Comparison of ENCODE assay signal across 18 cellular contexts in the genomic region with DNA sequence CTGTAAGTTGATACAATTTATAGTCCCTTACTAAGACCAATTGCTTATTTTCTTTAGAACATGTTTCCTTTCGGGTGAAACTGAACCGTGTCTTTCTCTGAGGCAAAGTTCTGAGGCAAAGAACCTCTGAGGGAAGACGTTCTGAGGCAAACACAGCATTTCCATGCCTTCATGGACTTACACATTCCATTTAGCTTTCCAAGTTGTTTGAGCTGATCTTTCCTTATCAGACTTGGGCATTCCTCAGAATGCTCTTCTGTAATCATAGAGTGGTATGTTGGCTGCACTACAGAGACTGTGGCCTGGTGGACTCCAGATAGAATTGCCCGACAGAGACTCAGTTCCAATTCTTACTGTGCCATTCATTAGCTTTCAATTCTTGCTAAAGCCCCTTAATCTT.
DNase-seq lines count a peak whose midpoint lies in the region; ATAC-seq and TF ChIP-seq lines count a peak whose summit lies in the region.
"Had no signal": no experiment of that assay in that cellular context is flagged by ENCODE, and none has a peak within 500 bp of the region (broad histone marks: within the 10 kb centered on the region; RNA-seq: fewer than 3 reads in every experiment).

No MANE protein-coding gene starts in this region.

- DNase-seq in Right ventricle myocardium superior: no peak
- DNase-seq in right atrium auricular region (ENCODE audit: low spot score): no peak
- DNase-seq in fibroblast of lung (ENCODE audit: low read depth in 2 of 2): peak; percentile 46 to 70
- DNase-seq in mesenchymal stem cell: peak; percentile 59
- DNase-seq in upper lobe of right lung: no peak
- DNase-seq in NCI-H446 treated with DMSO at 0.1 percent for 48 hours (lab: John Stamatoyannopoulos, UW): no peak
- no peak for DNase-seq in BE2C
- DNase-seq in activated CD4-positive, alpha-beta T cell treated with anti-CD3 and anti-CD28 coated beads, Interleukin-2, amount 50 U/mL, for 4 hours: no peak
- DNase-seq: activated B cell treated with CpG ODN at 0.5 μM for 24 hours; activated effector memory CD4-positive, alpha-beta T cell treated with anti-CD3 and anti-CD28 coated beads, Interleukin-2, amount 50 U/mL, for 16 hours; body of pancreas; midbrain; NCI-H510A treated with DMSO at 0.1 percent for 48 hours; ovary; stimulated activated naive CD4-positive, alpha-beta T cell had no signal

- H2AFZ ChIP-seq in fibroblast of lung (ENCODE audit: low read length): peak overlapping the region; percentile 78
- peak overlapping the region; percentile 27 for H2AFZ ChIP-seq in mesenchymal stem cell (ENCODE audit: low read depth, low read length)
- H2AFZ ChIP-seq: GM23338 had no signal

- H3K9ac ChIP-seq in fibroblast of lung (ENCODE audit: insufficient read depth, low read length): no peak overlapping the region
- H3K9ac ChIP-seq in mesenchymal stem cell (ENCODE audit: low read length): no peak overlapping the region

- no peaks in the 10 kb centered on the region for H3K79me1 ChIP-seq in mesenchymal stem cell (replicated peaks; ENCODE audit: low read length, poor library complexity, severe bottlenecking)

- WGBS in mesenchymal stem cell: 66% methylated on average over 4 of the region's 4 CpGs

- no peak overlapping the region for H3K14ac ChIP-seq in mesenchymal stem cell (ENCODE audit: low read length in 2 of 2)

- H3K4me2 ChIP-seq in fibroblast of lung (ENCODE audit: extremely low read depth, insufficient read depth, low read length) (peak overlapping the region; percentile 8), mesenchymal stem cell (ENCODE audit: low read length, poor library complexity, severe bottlenecking) (no peak overlapping the region)
- H3K4me2 ChIP-seq: A549, GM23338 had no signal

- H3K4me1 ChIP-seq in right atrium auricular region (peaks cover 0 to 12% of the 10 kb centered on the region in 2 donors), fibroblast of lung (ENCODE audit: control insufficient read depth, extremely low read depth, insufficient read depth, low read length) (no peaks in the 10 kb centered on the region), mesenchymal stem cell (ENCODE audit: control insufficient read depth, insufficient read depth, low read depth, low read length) (no peaks in the 10 kb centered on the region), upper lobe of right lung (no peaks in the 10 kb centered on the region), BE2C (no peaks in the 10 kb centered on the region)
- H3K4me1 ChIP-seq: A549, body of pancreas had no signal

- intact Hi-C loops in Right ventricle myocardium superior (cut with DNase I) (no loop called here), upper lobe of right lung (cut with DNase I) (no loop called here)

- no peaks in the 10 kb centered on the region for H3K9me3 ChIP-seq in right atrium auricular region
- no peaks in the 10 kb centered on the region for H3K9me3 ChIP-seq in fibroblast of lung (ENCODE audit: control insufficient read depth, insufficient read depth, low read depth, low read length)
- no peaks in the 10 kb centered on the region for H3K9me3 ChIP-seq in mesenchymal stem cell (ENCODE audit: control insufficient read depth, low read length)
- H3K9me3 ChIP-seq in upper lobe of right lung: no peaks in the 10 kb centered on the region
- H3K9me3 ChIP-seq in BE2C: no peaks in the 10 kb centered on the region
- H3K9me3 ChIP-seq: A549, body of pancreas, ovary had no signal

- TF ChIP-seq CTCF in right atrium auricular region (IDR thresholded peaks at IDR 0.05) (peak in 1 of 2 donors; percentile 15), fibroblast of lung (conservative IDR thresholded peaks at IDR 0.05 in 1 of 2, IDR thresholded peaks at IDR 0.05 in 1 of 2; ENCODE audit: low read depth in 1 of 2, low read length in 2 of 2) (peak in 1 of 2 donors; percentile 4), upper lobe of right lung (IDR thresholded peaks at IDR 0.05) (peak; percentile 15), BE2C (IDR thresholded peaks at IDR 0.05; ENCODE audit: low read depth, low read length) (no peak)

- no peak overlapping the region for H2BK5ac ChIP-seq in mesenchymal stem cell (ENCODE audit: low read depth, low read length, poor library complexity, severe bottlenecking)

- no peaks in the 10 kb centered on the region for H4K20me1 ChIP-seq in fibroblast of lung (ENCODE audit: control insufficient read depth, extremely low read depth, insufficient read depth, low read length)

- H3K4ac ChIP-seq in mesenchymal stem cell (ENCODE audit: low read depth in 1 of 2, low read length in 2 of 2): no peak overlapping the region

- no peak overlapping the region for H2BK15ac ChIP-seq in mesenchymal stem cell (ENCODE audit: low read depth, poor library complexity, severe bottlenecking)

- no peak overlapping the region for H2AK5ac ChIP-seq in mesenchymal stem cell (ENCODE audit: low read length, severe bottlenecking)

- H4K8ac ChIP-seq in mesenchymal stem cell (ENCODE audit: low read length): no peak overlapping the region

- H3K4me3 ChIP-seq in right atrium auricular region (no peak overlapping the region), fibroblast of lung (replicated peaks in 1 of 4; ENCODE audit: control extremely low read depth in 1 of 4, insufficient read depth in 1 of 4, low read depth in 3 of 4, low read length in 4 of 4) (no peak overlapping the region), mesenchymal stem cell (ENCODE audit: insufficient read depth in 1 of 2, low read depth in 1 of 2, low read length in 2 of 2) (no peak overlapping the region), upper lobe of right lung (no peak overlapping the region), BE2C (ENCODE audit: low read depth, low read length) (no peak overlapping the region)
- H3K4me3 ChIP-seq: A549, body of pancreas, GM12878, GM23338, ovary had no signal

- H3K27ac ChIP-seq in right atrium auricular region: peak overlapping the region in 1 of 2 donors; percentile 7
- H3K27ac ChIP-seq in fibroblast of lung (ENCODE audit: insufficient read depth, low read length): no peak overlapping the region
- peak overlapping the region; percentile 3 for H3K27ac ChIP-seq in mesenchymal stem cell (ENCODE audit: low read length, poor library complexity, severe bottlenecking)
- H3K27ac ChIP-seq in upper lobe of right lung: peak overlapping the region; percentile 27
- H3K27ac ChIP-seq: A549, body of pancreas, ovary had no signal

- no peaks in the 10 kb centered on the region for H3K36me3 ChIP-seq in right atrium auricular region
- H3K36me3 ChIP-seq in fibroblast of lung (ENCODE audit: control insufficient read depth, insufficient read depth, low read length): no peaks in the 10 kb centered on the region
- no peaks in the 10 kb centered on the region for H3K36me3 ChIP-seq in mesenchymal stem cell (ENCODE audit: control insufficient read depth in 1 of 2, insufficient read depth in 2 of 2, low read depth in 1 of 2, low read length in 2 of 2)
- no peaks in the 10 kb centered on the region for H3K36me3 ChIP-seq in upper lobe of right lung
- H3K36me3 ChIP-seq in BE2C: no peaks in the 10 kb centered on the region
- H3K36me3 ChIP-seq: ovary had no signal

- H3K18ac ChIP-seq in mesenchymal stem cell (ENCODE audit: low read depth in 1 of 2, low read length in 2 of 2): peak overlapping the region in 1 of 2 experiments; percentile 86

- ATAC-seq in Right ventricle myocardium superior (ENCODE audit: poor library complexity) (peak; percentile 75), upper lobe of right lung (peak; percentile 93)
- ATAC-seq: A549, body of pancreas, GM12878, GM23338 had no signal

- H4K91ac ChIP-seq in mesenchymal stem cell (ENCODE audit: low read length): no peak overlapping the region

- peak overlapping the region; percentile 34 for H2BK120ac ChIP-seq in mesenchymal stem cell (ENCODE audit: low read depth, low read length)

- no peak overlapping the region for H3K23ac ChIP-seq in mesenchymal stem cell (ENCODE audit: low read length in 2 of 2)

- no peaks in the 10 kb centered on the region for H3K79me2 ChIP-seq in fibroblast of lung (ENCODE audit: control insufficient read depth, insufficient read depth, low read length)

- H2BK12ac ChIP-seq in mesenchymal stem cell (ENCODE audit: low read length in 2 of 2): no peak overlapping the region

- H3K27me3 ChIP-seq in right atrium auricular region: no peaks in the 10 kb centered on the region
- H3K27me3 ChIP-seq in fibroblast of lung (ENCODE audit: control insufficient read depth, insufficient read depth, low read length): no peaks in the 10 kb centered on the region
- no peaks in the 10 kb centered on the region for H3K27me3 ChIP-seq in mesenchymal stem cell (ENCODE audit: control insufficient read depth in 1 of 2, insufficient read depth in 1 of 2, low read length in 2 of 2)
- H3K27me3 ChIP-seq in upper lobe of right lung: no peaks in the 10 kb centered on the region
- H3K27me3 ChIP-seq in BE2C: no peaks in the 10 kb centered on the region
- H3K27me3 ChIP-seq: body of pancreas, ovary had no signal

Comparison
In these comparisons a context has a peak if more than half of its experiments do, and no peak if none do; other contexts are left out.
1. DNase-seq: peak in fibroblast of lung (2 of 2) and mesenchymal stem cell (single experiment); none in Right ventricle myocardium superior (single experiment), right atrium auricular region (single experiment), upper lobe of right lung (single experiment), NCI-H446 treated with DMSO at 0.1 percent for 48 hours (single experiment), BE2C (single experiment) and activated CD4-positive, alpha-beta T cell treated with anti-CD3 and anti-CD28 coated beads, Interleukin-2, amount 50 U/mL, for 4 hours (0 of 2).